19 cellular contexts compared by ENCODE assay signal in the genomic region with DNA sequence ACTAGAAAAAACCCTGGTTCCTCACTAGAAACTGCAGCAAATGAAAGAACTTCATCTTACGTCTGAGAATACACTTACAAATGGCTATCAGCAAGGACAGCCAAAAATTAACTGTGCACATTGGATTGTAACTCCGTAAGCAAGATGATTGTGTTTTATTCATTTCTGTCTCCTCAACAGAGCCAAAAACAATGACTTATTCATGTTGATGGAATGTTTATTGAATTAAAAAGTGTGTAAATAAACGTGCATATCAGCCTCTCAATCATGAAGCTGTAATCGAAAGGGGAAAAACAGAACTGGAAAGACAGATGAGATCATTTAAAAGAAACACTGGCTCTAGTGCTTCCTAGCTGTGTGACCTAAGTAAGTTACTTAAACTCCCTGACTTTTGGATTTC.
DNase-seq lines count a peak whose midpoint lies in the region; ATAC-seq and TF ChIP-seq lines count a peak whose summit lies in the region.
"Had no signal": no experiment of that assay in that cellular context is flagged by ENCODE, and none has a peak within 500 bp of the region (broad histone marks: within the 10 kb centered on the region; RNA-seq: fewer than 3 reads in every experiment).

No MANE protein-coding gene starts in this region.

- H3K27me3 ChIP-seq in body of pancreas, result no peaks in the 10 kb centered on the region
- no peaks in the 10 kb centered on the region for H3K27me3 ChIP-seq in mesendoderm (ENCODE audit: insufficient read depth, low read length, poor library complexity)
- no peaks in the 10 kb centered on the region for H3K27me3 ChIP-seq in vagina
- 0 out of 2 replicates have a peak, but pooled peaks cover 5% of the 10 kb centered on the region for H3K27me3 ChIP-seq in HAP-1 (ENCODE audit: low read depth)
- H3K27me3 ChIP-seq: BE2C, uterus had no signal

- H3K4me1 ChIP-seq in body of pancreas (no peaks in the 10 kb centered on the region), mesendoderm (ENCODE audit: control insufficient read depth, low read depth, low read length) (peaks cover 5% of the 10 kb centered on the region), vagina (no peaks in the 10 kb centered on the region), HAP-1 (no peaks in the 10 kb centered on the region)
- H3K4me1 ChIP-seq: BE2C, psoas muscle, uterus had no signal

- TF ChIP-seq CTCF in LNCaP clone FGC (IDR thresholded peaks at IDR 0.05; ENCODE audit: control insufficient read depth, extremely low read depth, insufficient read depth) (no peak), body of pancreas (IDR thresholded peaks at IDR 0.05) (no peak), vagina (IDR thresholded peaks at IDR 0.05) (no peak)

- no peak overlapping the region for H2BK15ac ChIP-seq in mesendoderm (replicated peaks; ENCODE audit: low read depth)

- H3K4me2 ChIP-seq in mesendoderm (ENCODE audit: low read length), result no peak overlapping the region

- H3K9ac ChIP-seq in mesendoderm (ENCODE audit: low read length), result peak overlapping the region; percentile 28

- H3K4me3 ChIP-seq in LNCaP clone FGC (ENCODE audit: low read depth, low read length) (no peak overlapping the region), body of pancreas (no peak overlapping the region), mesendoderm (ENCODE audit: low read length) (no peak overlapping the region), vagina (no peak overlapping the region), HAP-1 (no peak overlapping the region)
- H3K4me3 ChIP-seq: psoas muscle, uterus had no signal

- no peak overlapping the region for H3K23ac ChIP-seq in mesendoderm (ENCODE audit: low read length)

- H3K18ac ChIP-seq in mesendoderm (ENCODE audit: low read length), result no peak overlapping the region

- H4K5ac ChIP-seq in mesendoderm (ENCODE audit: low read length), result no peak overlapping the region

- H2BK5ac ChIP-seq in mesendoderm (ENCODE audit: low read length), result peak overlapping the region; percentile 18

- no peaks in the 10 kb centered on the region for H3K79me1 ChIP-seq in mesendoderm (ENCODE audit: low read length)

- H3K9me3 ChIP-seq in body of pancreas (no peaks in the 10 kb centered on the region), vagina (no peaks in the 10 kb centered on the region), HAP-1 (no peaks in the 10 kb centered on the region)
- H3K9me3 ChIP-seq: BE2C, psoas muscle, uterus had no signal

- H3K79me2 ChIP-seq in mesendoderm (ENCODE audit: control insufficient read depth, insufficient read depth, low read length), result no peaks in the 10 kb centered on the region

- no peak overlapping the region for H2AK5ac ChIP-seq in mesendoderm (ENCODE audit: low read length)

- H3K56ac ChIP-seq in mesendoderm (ENCODE audit: low read length), result no peak overlapping the region

- H3K36me3 ChIP-seq in body of pancreas (replicated peaks in 1 of 2; ENCODE audit: insufficient read depth in 1 of 2, low read depth in 2 of 2) (no peaks in the 10 kb centered on the region), mesendoderm (ENCODE audit: control insufficient read depth, insufficient read depth, low read length) (no peaks in the 10 kb centered on the region), vagina (no peaks in the 10 kb centered on the region), HAP-1 (replicated peaks) (no peaks in the 10 kb centered on the region)
- H3K36me3 ChIP-seq: BE2C, uterus had no signal

- no peak overlapping the region for H4K8ac ChIP-seq in mesendoderm (ENCODE audit: low read depth, low read length)

- peak; percentile 84 for ATAC-seq in body of pancreas
- no peak for ATAC-seq in GM19023 (IDR thresholded peaks at IDR 0.05; ENCODE audit: unreplicated experiment)
- ATAC-seq: activated CD4-positive, alpha-beta T cell treated with anti-CD3 and anti-CD28 coated beads for 36 hours; psoas muscle had no signal

- in situ Hi-C loops in HAP-1 (cut with MboI; ENCODE audit: low sequenced_read_pairs), result no loop called here

- peak; percentile 46 for DNase-seq in EL
- peak; percentile 2 for DNase-seq in LNCaP clone FGC (ENCODE audit: low read depth)
- DNase-seq in body of pancreas, result no peak
- DNase-seq in mesendoderm, result no peak
- no peak for DNase-seq in vagina (ENCODE audit: extremely low spot score in 2 of 2)
- DNase-seq in HK-2 (ENCODE audit: unreplicated experiment), result no peak
- no peak for DNase-seq in HAP-1 (ENCODE audit: low spot score in 2 of 2)
- DNase-seq: activated CD4-positive, alpha-beta T cell treated with anti-CD3 and anti-CD28 coated beads for 36 hours; activated naive CD4-positive, alpha-beta T cell treated with Interleukin-2 at 50 U/mL for 16 hours; BE2C; DMS153; foreskin melanocyte; naive B cell; NCI-H2171; psoas muscle; SIG-M5; stimulated activated naive CD4-positive, alpha-beta T cell treated with Interleukin-2 at 50 U/mL for 16 hours; uterus had no signal

- no peak for TF ChIP-seq POLR2A in body of pancreas (IDR thresholded peaks at IDR 0.05)
- TF ChIP-seq POLR2A in vagina (IDR thresholded peaks at IDR 0.05), result no peak

- whole genome bisulfite sequencing in body of pancreas, 2 donors, result 13 to 20% methylated on average over 4 of the region's 4 CpGs
- WGBS in mesendoderm (ENCODE audit: extremely low coverage, insufficient coverage, low lambda C conversion rate), result no CpG with 5 or more reads among the region's 4 CpGs

- H3K4ac ChIP-seq in mesendoderm (ENCODE audit: low read depth, low read length), result no peak overlapping the region

- H3K27ac ChIP-seq in body of pancreas (peak overlapping the region in 3 of 4 donors; percentile 17 to 52 (median 48)), mesendoderm (ENCODE audit: low read depth, low read length) (no peak overlapping the region), vagina (no peak overlapping the region)
- H3K27ac ChIP-seq: psoas muscle, uterus had no signal

- intact Hi-C loops in body of pancreas (cut with DNase I) (no loop called here), vagina (cut with DNase I) (no loop called here)

- no peak overlapping the region for H2BK120ac ChIP-seq in mesendoderm (ENCODE audit: low read depth, low read length)

Comparison
In these comparisons a context has a peak if more than half of its experiments do, and no peak if none do; other contexts are left out.
1. DNase-seq: peak in EL (single experiment) and LNCaP clone FGC (single experiment); none in body of pancreas (0 of 4), mesendoderm (single experiment), vagina (0 of 2), HK-2 (single experiment) and HAP-1 (0 of 2).
2. H3K27ac ChIP-seq: peak in body of pancreas (3 of 4); none in mesendoderm (single experiment) and vagina (single experiment).